8 cellular contexts compared by ENCODE assay signal in genomic region chr2:98936133-98936916, GRCh38. TPM values are rescaled to one million over a fixed set of nuclear protein-coding genes. Genes with fewer than 3 reads are reported as not detected.
DNase-seq lines count a peak whose midpoint lies in the region; ATAC-seq and TF ChIP-seq lines count a peak whose summit lies in the region.

Gene CRACDL, minus strand, starts transcription at chr2:98936225. Its CDS starts 89,425 bp downstream, at chr2:98846800.

- no peak for DNase-seq in right atrium auricular region (ENCODE audit: low spot score)
- peak; percentile 74 for DNase-seq in renal cortical epithelial cell (ENCODE audit: low read depth)
- DNase-seq in germinal center (ENCODE audit: low spot score) = no peak

- H3K4me3 ChIP-seq in ACC112 (ENCODE audit: low read depth, low read length) (peak within 1 kb of the TSS; percentile 75), HUES6 (ENCODE audit: low read depth, low read length) (peak within 1 kb of the TSS; percentile 68), right atrium auricular region (peak within 1 kb of the TSS; percentile 3 to 50)

- H3K9me3 ChIP-seq in HUES6 (ENCODE audit: control insufficient read depth, insufficient read depth, low read depth, low read length) (no peaks in the 10 kb centered on the region), right atrium auricular region (no peaks in the 10 kb centered on the region)

- H2AFZ ChIP-seq in ACC112 (ENCODE audit: low read length, unreplicated experiment) = peak within 1 kb of the TSS; percentile 50

- H3K79me2 ChIP-seq in ACC112 (ENCODE audit: control insufficient read depth, insufficient read depth, low read length, unreplicated experiment) = no peaks in the 10 kb centered on the region

- peaks cover 4% of the 10 kb centered on the region for H3K4me1 Mint-ChIP-seq in activated T-helper 17 cell treated with anti-CD3 and anti-CD28 coated beads, Interleukin-2, amount 50 U/mL, for 72 hours

- H3K4me1 ChIP-seq in ACC112 (ENCODE audit: control insufficient read depth, insufficient read depth, low read length, unreplicated experiment) (no peaks in the 10 kb centered on the region), HUES6 (ENCODE audit: control insufficient read depth, insufficient read depth, low read length) (peaks cover 13% of the 10 kb centered on the region; the same call in 1 of the 2 replicates), right atrium auricular region (peaks cover 0 to 20% of the 10 kb centered on the region in 2 donors)

- H3K27ac Mint-ChIP-seq in activated T-helper 17 cell treated with anti-CD3 and anti-CD28 coated beads, Interleukin-2, amount 50 U/mL, for 72 hours = no peak within 1 kb of the TSS

- no peaks in the 10 kb centered on the region for H3K36me3 ChIP-seq in ACC112 (ENCODE audit: insufficient read depth, low read length)
- H3K36me3 ChIP-seq in HUES6 (ENCODE audit: control insufficient read depth, insufficient read depth, low read length) = no peaks in the 10 kb centered on the region
- no peaks in the 10 kb centered on the region for H3K36me3 ChIP-seq in right atrium auricular region

- ATAC-seq in activated T-helper 17 cell treated with anti-CD3 and anti-CD28 coated beads, Interleukin-2, amount 50 U/mL, for 72 hours (replicated peaks) = peak; percentile 82
- ATAC-seq in GM19395 (IDR thresholded peaks at IDR 0.05; ENCODE audit: unreplicated experiment) (no peak), HG03045 (IDR thresholded peaks at IDR 0.05; ENCODE audit: unreplicated experiment) (no peak)

- H3K9ac ChIP-seq in HUES6 (ENCODE audit: low read length) = peak within 1 kb of the TSS; percentile 53

- no peak within 1 kb of the TSS for H3K27ac ChIP-seq in ACC112 (ENCODE audit: low read depth, low read length)
- H3K27ac ChIP-seq in HUES6 (ENCODE audit: low read depth, low read length) = no peak within 1 kb of the TSS
- H3K27ac ChIP-seq in right atrium auricular region = no peak within 1 kb of the TSS

- no peaks in the 10 kb centered on the region for H3K36me3 Mint-ChIP-seq in activated T-helper 17 cell treated with anti-CD3 and anti-CD28 coated beads, Interleukin-2, amount 50 U/mL, for 72 hours (ENCODE audit: low read depth)

- peaks cover 47% of the 10 kb centered on the region for H3K27me3 Mint-ChIP-seq in activated T-helper 17 cell treated with anti-CD3 and anti-CD28 coated beads, Interleukin-2, amount 50 U/mL, for 72 hours

- TF ChIP-seq CTCF in right atrium auricular region (IDR thresholded peaks at IDR 0.05) = no peak

- H3K4me3 Mint-ChIP-seq in activated T-helper 17 cell treated with anti-CD3 and anti-CD28 coated beads, Interleukin-2, amount 50 U/mL, for 72 hours = peak within 1 kb of the TSS; percentile 67

- H3K27me3 ChIP-seq in ACC112 (ENCODE audit: insufficient read depth, low read length) (peaks cover 24% of the 10 kb centered on the region; the same call in 1 of the 2 replicates), HUES6 (ENCODE audit: control insufficient read depth, insufficient read depth, low read length) (peaks cover 83% of the 10 kb centered on the region), right atrium auricular region (peaks cover 0 to 9% of the 10 kb centered on the region in 2 donors)

- H3K9me3 Mint-ChIP-seq in activated T-helper 17 cell treated with anti-CD3 and anti-CD28 coated beads, Interleukin-2, amount 50 U/mL, for 72 hours = no peaks in the 10 kb centered on the region

RNA-seq across cellular contexts. Expression of gene CRACDL, which starts in this region (rescaled TPM):
- under 1 TPM; 0.13 to 0.16 TPM for total RNA-seq in activated T-helper 17 cell treated with anti-CD3 and anti-CD28 coated beads, Interleukin-2, amount 50 U/mL, for 72 hours
- total RNA-seq in right atrium auricular region (1 to 10 TPM; 5.3 to 7.4 TPM), renal cortical epithelial cell (3.0 and 6.3 TPM in 2 replicates)

Comparison
In these comparisons a context has a peak if more than half of its experiments do, and no peak if none do; other contexts are left out.
1. Peak in ATAC-seq in activated T-helper 17 cell treated with anti-CD3 and anti-CD28 coated beads, Interleukin-2, amount 50 U/mL, for 72 hours; RNA of the gene not detected or under 1 TPM.